ENCODE assay signal across 22 cellular contexts in genomic region chr16:25041437-25041836, GRCh38.
"Had no signal": no experiment of that assay in that cellular context is flagged by ENCODE, and none has a peak within 500 bp of the region (broad histone marks: within the 10 kb centered on the region; RNA-seq: fewer than 3 reads in every experiment).

No MANE protein-coding gene starts in this region.

- H3K27me3 Mint-ChIP-seq: effector memory CD8-positive, alpha-beta T cell; naive thymus-derived CD8-positive, alpha-beta T cell had no signal

- ATAC-seq: effector memory CD8-positive, alpha-beta T cell; gastroesophageal sphincter; left lobe of liver; mucosa of descending colon; naive thymus-derived CD8-positive, alpha-beta T cell had no signal

- H3K27me3 ChIP-seq: esophagus squamous epithelium, gastroesophageal sphincter, neutrophil, sigmoid colon, stomach, transverse colon had no signal

- H3K36me3 Mint-ChIP-seq: naive thymus-derived CD8-positive, alpha-beta T cell had no signal

- H3K27ac Mint-ChIP-seq: dendritic cell treated with granulocyte-macrophage colony-stimulating factor and Interleukin-4, amounts not matched to agents 40 ng/mL and 50 ng/mL, for 4 days; effector memory CD8-positive, alpha-beta T cell had no signal

- DNase-seq: effector memory CD8-positive, alpha-beta T cell; esophagus squamous epithelium; foreskin fibroblast; glutamatergic neuron; islet precursor cell; mammary epithelial cell; mucosa of descending colon; naive thymus-derived CD8-positive, alpha-beta T cell; posterior cingulate gyrus; stimulated activated CD4-positive, alpha-beta T cell treated with anti-CD3 and anti-CD28 coated beads, Interleukin-2, amount 100 ng/mL, for 24 hours; stimulated activated CD4-positive, alpha-beta T cell treated with anti-CD3 and anti-CD28 coated beads, Interleukin-4, amount 100 ng/mL, for 4 hours; stimulated activated naive CD4-positive, alpha-beta T cell; stomach; substantia nigra; transverse colon had no signal

- H3K4me3 ChIP-seq: esophagus squamous epithelium, gastroesophageal sphincter, mucosa of descending colon, sigmoid colon, skin epidermis, stomach, thoracic aorta, transverse colon had no signal

- H3K27ac ChIP-seq: esophagus squamous epithelium, gastroesophageal sphincter, neutrophil, sigmoid colon, skin epidermis, stomach, thoracic aorta, transverse colon had no signal

- H3K4me1 ChIP-seq: esophagus squamous epithelium, gastroesophageal sphincter, sigmoid colon had no signal

- H3K9me3 Mint-ChIP-seq: dendritic cell treated with granulocyte-macrophage colony-stimulating factor and Interleukin-4, amounts not matched to agents 40 ng/mL and 50 ng/mL, for 4 days; effector memory CD8-positive, alpha-beta T cell; naive thymus-derived CD8-positive, alpha-beta T cell had no signal

- H3K4me3 Mint-ChIP-seq: dendritic cell treated with granulocyte-macrophage colony-stimulating factor and Interleukin-4, amounts not matched to agents 40 ng/mL and 50 ng/mL, for 4 days; effector memory CD8-positive, alpha-beta T cell; naive thymus-derived CD8-positive, alpha-beta T cell had no signal
